Comparison of ENCODE assay signal across 16 cellular contexts in genomic region chr14:104433401-104434213, GRCh38.
DNase-seq lines count a peak whose midpoint lies in the region; ATAC-seq and TF ChIP-seq lines count a peak whose summit lies in the region.
"Had no signal": no experiment of that assay in that cellular context is flagged by ENCODE, and none has a peak within 500 bp of the region (broad histone marks: within the 10 kb centered on the region; RNA-seq: fewer than 3 reads in every experiment).

No MANE protein-coding gene starts in this region.

- H3K56ac ChIP-seq in IMR-90 (ENCODE audit: extremely low read depth, insufficient read depth, low read length), result no peak overlapping the region

- no peaks in the 10 kb centered on the region for H3K4me1 Mint-ChIP-seq in activated naive CD4-positive, alpha-beta T cell treated with anti-CD3 and anti-CD28 coated beads, Interleukin-2, amount 10 ng/mL, durations not matched to agents 7 days and 5 days
- H3K4me1 Mint-ChIP-seq in type B pancreatic cell (ENCODE audit: unreplicated experiment), result peaks cover 9% of the 10 kb centered on the region
- peaks cover 15% of the 10 kb centered on the region for H3K4me1 Mint-ChIP-seq in neural progenitor cell

- no peak overlapping the region for H3K27ac Mint-ChIP-seq in activated naive CD4-positive, alpha-beta T cell treated with anti-CD3 and anti-CD28 coated beads, Interleukin-2, amount 10 ng/mL, durations not matched to agents 7 days and 5 days
- H3K27ac Mint-ChIP-seq in type B pancreatic cell (no peak overlapping the region), neural progenitor cell (no peak overlapping the region)

- H4K91ac ChIP-seq in IMR-90 (ENCODE audit: insufficient read depth, low read depth, low read length), result no peak overlapping the region

- ATAC-seq in IMR-90 (ENCODE audit: low read depth), result no peak

- no peak overlapping the region for H2BK120ac ChIP-seq in IMR-90 (ENCODE audit: low read depth, low read length)

- H3K79me1 ChIP-seq in IMR-90 (ENCODE audit: low read depth in 1 of 2, low read length in 2 of 2), result no peaks in the 10 kb centered on the region

- intact Hi-C loops in IMR-90 (cut with micrococcal nuclease), result no loop called here

- no peak overlapping the region for H3K23ac ChIP-seq in IMR-90 (ENCODE audit: low read depth, low read length)

- no peak overlapping the region for H3K4me3 Mint-ChIP-seq in activated naive CD4-positive, alpha-beta T cell treated with anti-CD3 and anti-CD28 coated beads, Interleukin-2, amount 10 ng/mL, durations not matched to agents 7 days and 5 days
- no peak overlapping the region for H3K4me3 Mint-ChIP-seq in type B pancreatic cell
- no peak overlapping the region for H3K4me3 Mint-ChIP-seq in neural progenitor cell

- no peaks in the 10 kb centered on the region for H3K36me3 ChIP-seq in IMR-90 (ENCODE audit: control insufficient read depth, insufficient read depth, low read length)
- H3K36me3 ChIP-seq in neural progenitor cell, result no peaks in the 10 kb centered on the region
- H3K36me3 ChIP-seq: cardiac muscle cell, MG63 had no signal

- TF ChIP-seq RAD21 in IMR-90 (IDR thresholded peaks at IDR 0.05; ENCODE audit: low read length), result no peak

- no peaks in the 10 kb centered on the region for H4K20me1 ChIP-seq in IMR-90 (ENCODE audit: insufficient read depth, low read length)
- H4K20me1 ChIP-seq in neural progenitor cell (ENCODE audit: low read depth), result no peaks in the 10 kb centered on the region

- H3F3A ChIP-seq in neural progenitor cell (ENCODE audit: low read depth), result no peaks in the 10 kb centered on the region

- no peaks in the 10 kb centered on the region for H3K9me3 Mint-ChIP-seq in activated naive CD4-positive, alpha-beta T cell treated with anti-CD3 and anti-CD28 coated beads, Interleukin-2, amount 10 ng/mL, durations not matched to agents 7 days and 5 days
- H3K9me3 Mint-ChIP-seq in type B pancreatic cell (no peaks in the 10 kb centered on the region), neural progenitor cell (no peaks in the 10 kb centered on the region)

- H4K5ac ChIP-seq in IMR-90 (ENCODE audit: low read depth, low read length), result no peak overlapping the region

- no TSS peak for BruUV-seq in IMR-90 (replicated peaks; lab: Mats Ljungman, UMichigan)

- peaks cover 7% of the 10 kb centered on the region for H3K27me3 Mint-ChIP-seq in activated naive CD4-positive, alpha-beta T cell treated with anti-CD3 and anti-CD28 coated beads, Interleukin-2, amount 10 ng/mL, durations not matched to agents 7 days and 5 days
- peaks cover 9% of the 10 kb centered on the region for H3K27me3 Mint-ChIP-seq in type B pancreatic cell
- H3K27me3 Mint-ChIP-seq in neural progenitor cell (ENCODE audit: insufficient read depth, low read depth), result peaks cover 6% of the 10 kb centered on the region

- H3K79me2 ChIP-seq in neural progenitor cell (ENCODE audit: low read depth), result no peaks in the 10 kb centered on the region

- H3K9me3 ChIP-seq in IMR-90 (ENCODE audit: control insufficient read depth, insufficient read depth, low read length) (peaks cover 33% of the 10 kb centered on the region), neural progenitor cell (ENCODE audit: low read depth) (no peaks in the 10 kb centered on the region)
- H3K9me3 ChIP-seq: MG63 had no signal

- H2BK15ac ChIP-seq in IMR-90 (ENCODE audit: low read depth, low read length), result no peak overlapping the region

- no peak overlapping the region for H4K8ac ChIP-seq in IMR-90 (ENCODE audit: low read depth in 2 of 2, low read length in 2 of 2)

- H3K4me2 ChIP-seq in IMR-90 (ENCODE audit: low read depth, low read length) (no peak overlapping the region), neural progenitor cell (no peak overlapping the region)

- DNase-seq in activated naive CD4-positive, alpha-beta T cell treated with anti-CD3 and anti-CD28 coated beads, Interleukin-2, amount 50 U/mL, for 16 hours, result peak; percentile 9
- DNase-seq in activated naive CD4-positive, alpha-beta T cell treated with anti-CD3 and anti-CD28 coated beads, Interleukin-2, amount 10 ng/mL, durations not matched to agents 7 days and 5 days, result no peak
- no peak for DNase-seq in IMR-90
- peak; percentile 51 for DNase-seq in islet precursor cell
- DNase-seq in type B pancreatic cell (ENCODE audit: extremely low spot score, unreplicated experiment), result peak; percentile 68
- no peak for DNase-seq in CD1c-positive myeloid dendritic cell (ENCODE audit: extremely low spot score)
- DNase-seq in epidermal melanocyte (ENCODE audit: insufficient read length, low spot score), result no peak
- no peak for DNase-seq in neural progenitor cell (ENCODE audit: low spot score)
- DNase-seq: activated CD4-positive, alpha-beta T cell treated with anti-CD3 and anti-CD28 coated beads for 1 hour; activated T-cell treated with anti-CD3 and anti-CD28 coated beads, Interleukin-2, amount 50 U/mL, for 1 hour; COR-L47; MG63; midbrain; NCI-H2029 treated with DMSO at 0.1 percent for 48 hours; NCI-H510A had no signal

- H3K27me3 ChIP-seq in IMR-90 (ENCODE audit: control insufficient read depth, insufficient read depth, low read length) (no peaks in the 10 kb centered on the region), neural progenitor cell (no peaks in the 10 kb centered on the region)
- H3K27me3 ChIP-seq: cardiac muscle cell, MG63 had no signal

- H2BK20ac ChIP-seq in IMR-90 (ENCODE audit: low read depth, low read length), result no peak overlapping the region

- H3K4me3 ChIP-seq in IMR-90 (ENCODE audit: insufficient read depth, low read depth, low read length), result no peak overlapping the region
- H3K4me3 ChIP-seq in neural progenitor cell, result no peak overlapping the region
- H3K4me3 ChIP-seq: cardiac muscle cell, MG63 had no signal

- no peaks in the 10 kb centered on the region for H3K9me1 ChIP-seq in IMR-90 (ENCODE audit: insufficient read depth, low read length)

- WGBS in IMR-90 (ENCODE audit: extremely low coverage in 2 of 2, insufficient read length in 1 of 2), 2 experiments, result 64% methylated on average over 13 of the region's 29 CpGs; no CpG with 5 or more reads in 1 of the 2 experiments

- dilution Hi-C loops in IMR-90 (cut with HindIII; ENCODE audit: low sequenced_read_pairs, unreplicated experiment), result no loop called here

- H2AK9ac ChIP-seq in IMR-90 (replicated peaks; ENCODE audit: low read depth, low read length, poor library complexity), result peak overlapping the region; percentile 28

- H3K9ac ChIP-seq in IMR-90 (ENCODE audit: low read depth, low read length) (no peak overlapping the region), neural progenitor cell (no peak overlapping the region)

- H2AFZ ChIP-seq in IMR-90 (replicated peaks; ENCODE audit: low read length, poor library complexity), result no peak overlapping the region
- H2AFZ ChIP-seq in neural progenitor cell (replicated peaks), result no peak overlapping the region

- TF ChIP-seq POLR2A in IMR-90 (IDR thresholded peaks at IDR 0.05; ENCODE audit: low read depth, low read length), result no peak

- no peak overlapping the region for H3K18ac ChIP-seq in IMR-90 (ENCODE audit: low read depth, low read length)

- H3K36me3 Mint-ChIP-seq in activated naive CD4-positive, alpha-beta T cell treated with anti-CD3 and anti-CD28 coated beads, Interleukin-2, amount 10 ng/mL, durations not matched to agents 7 days and 5 days, result no peaks in the 10 kb centered on the region
- H3K36me3 Mint-ChIP-seq in type B pancreatic cell (no peaks in the 10 kb centered on the region), neural progenitor cell (no peaks in the 10 kb centered on the region)

- no peak overlapping the region for H3K14ac ChIP-seq in IMR-90 (replicated peaks; ENCODE audit: low read depth, low read length)

- H2AK5ac ChIP-seq in IMR-90 (ENCODE audit: low read depth, low read length), result no peak overlapping the region

- TF ChIP-seq CTCF in IMR-90 (conservative IDR thresholded peaks at IDR 0.05; ENCODE audit: low read depth, low read length) (no peak), type B pancreatic cell (conservative IDR thresholded peaks at IDR 0.05) (no peak), neural progenitor cell (IDR thresholded peaks at IDR 0.05) (no peak)

- CTCF ChIA-PET in activated naive CD4-positive, alpha-beta T cell treated with anti-CD3 and anti-CD28 coated beads, Interleukin-2, amount 10 ng/mL, durations not matched to agents 7 days and 5 days (lab: Charles Lee), result no interaction called here
- CTCF ChIA-PET in IMR-90 (lab: Yijun Ruan, JAX), result no interaction called here

- no peak overlapping the region for H3K4ac ChIP-seq in IMR-90 (ENCODE audit: low read depth, low read length)

- no peak overlapping the region for H2BK5ac ChIP-seq in IMR-90 (ENCODE audit: low read depth, low read length, poor library complexity, severe bottlenecking)

- in situ Hi-C loops in IMR-90 (cut with MboI; ENCODE audit: low sequenced_read_pairs), result no loop called here

- POLR2A ChIA-PET in IMR-90 (lab: Charles Lee; ENCODE audit: unreplicated experiment), result no interaction called here

- no peak overlapping the region for H3K27ac ChIP-seq in IMR-90 (ENCODE audit: insufficient read depth, low read length)
- H3K27ac ChIP-seq in neural progenitor cell, result no peak overlapping the region
- H3K27ac ChIP-seq: cardiac muscle cell had no signal

- H3K4me1 ChIP-seq in IMR-90 (ENCODE audit: control insufficient read depth, insufficient read depth, low read length), result no peaks in the 10 kb centered on the region
- peaks cover 17% of the 10 kb centered on the region for H3K4me1 ChIP-seq in neural progenitor cell

TF ChIP-seq in IMR-90, 13 proteins besides CTCF, POLR2A, EP300 and RAD21 (continues in another document):
- TF ChIP-seq RCOR1 (IDR thresholded peaks at IDR 0.05; ENCODE audit: insufficient replicate concordance, low read length), result no peak
- no peak for TF ChIP-seq FOS (IDR thresholded peaks at IDR 0.05; ENCODE audit: low read depth, low read length)
- TF ChIP-seq, protein P1, sequence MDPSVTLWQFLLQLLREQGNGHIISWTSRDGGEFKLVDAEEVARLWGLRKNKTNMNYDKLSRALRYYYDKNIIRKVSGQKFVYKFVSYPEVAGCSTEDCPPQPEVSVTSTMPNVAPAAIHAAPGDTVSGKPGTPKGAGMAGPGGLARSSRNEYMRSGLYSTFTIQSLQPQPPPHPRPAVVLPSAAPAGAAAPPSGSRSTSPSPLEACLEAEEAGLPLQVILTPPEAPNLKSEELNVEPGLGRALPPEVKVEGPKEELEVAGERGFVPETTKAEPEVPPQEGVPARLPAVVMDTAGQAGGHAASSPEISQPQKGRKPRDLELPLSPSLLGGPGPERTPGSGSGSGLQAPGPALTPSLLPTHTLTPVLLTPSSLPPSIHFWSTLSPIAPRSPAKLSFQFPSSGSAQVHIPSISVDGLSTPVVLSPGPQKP (IDR thresholded peaks at IDR 0.05; ENCODE audit: borderline replicate concordance, low read depth, low read length), result no peak
- no peak for TF ChIP-seq MAFK (IDR thresholded peaks at IDR 0.05; ENCODE audit: low read depth, low read length)
- TF ChIP-seq NFE2L2 (IDR thresholded peaks at IDR 0.05; ENCODE audit: low read depth, low read length), result no peak
- no peak for TF ChIP-seq CEBPB (IDR thresholded peaks at IDR 0.05; ENCODE audit: low read depth, low read length)

Comparison
In these comparisons a context has a peak if more than half of its experiments do, and no peak if none do; other contexts are left out.
1. DNase-seq: peak in activated naive CD4-positive, alpha-beta T cell treated with anti-CD3 and anti-CD28 coated beads, Interleukin-2, amount 50 U/mL, for 16 hours (single experiment), islet precursor cell (single experiment) and type B pancreatic cell (single experiment); none in activated naive CD4-positive, alpha-beta T cell treated with anti-CD3 and anti-CD28 coated beads, Interleukin-2, amount 10 ng/mL, durations not matched to agents 7 days and 5 days (single experiment), IMR-90 (single experiment), CD1c-positive myeloid dendritic cell (single experiment), epidermal melanocyte (single experiment) and neural progenitor cell (single experiment).